ENCODE assay signal across 20 cellular contexts in the genomic region with DNA sequence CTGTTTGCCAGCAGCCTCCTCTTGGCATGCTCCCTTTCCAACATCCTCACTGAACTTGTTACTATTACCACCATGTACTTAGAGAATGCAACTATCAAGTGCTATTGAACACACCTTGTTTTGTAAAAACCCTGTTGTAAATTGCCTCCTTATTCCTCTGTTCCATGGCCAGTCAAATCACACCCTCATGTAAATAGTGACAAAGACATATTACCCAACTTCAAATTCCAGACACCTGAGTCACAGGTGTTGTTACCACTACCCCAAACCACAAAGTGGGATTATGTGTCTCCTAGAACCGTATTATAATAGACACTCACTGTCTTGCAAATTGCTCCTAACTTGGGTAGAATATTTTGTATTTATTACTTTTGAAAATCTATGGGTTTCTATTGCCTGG.
DNase-seq lines count a peak whose midpoint lies in the region; ATAC-seq and TF ChIP-seq lines count a peak whose summit lies in the region.
"Had no signal": no experiment of that assay in that cellular context is flagged by ENCODE, and none has a peak within 500 bp of the region (broad histone marks: within the 10 kb centered on the region; RNA-seq: fewer than 3 reads in every experiment).

No MANE protein-coding gene starts in this region.

- H3K9me3 Mint-ChIP-seq in nephron progenitor cell: peaks cover 34% of the 10 kb centered on the region

- peak; percentile 92 for DNase-seq in Daoy (ENCODE audit: low read depth)
- DNase-seq in RKO (ENCODE audit: low spot score): peak; percentile 48
- peak; percentile 37 for DNase-seq in fibroblast of mammary gland (ENCODE audit: low read depth)
- no peak for DNase-seq in nephron progenitor cell
- DNase-seq: activated CD4-positive, alpha-beta memory T cell treated with anti-CD3 and anti-CD28 coated beads, Interleukin-2, amount 10 ng/mL, durations not matched to agents 7 days and 5 days; activated CD4-positive, CD25-positive, alpha-beta regulatory T cell; CD4-positive, alpha-beta memory T cell; DND-41; effector memory CD8-positive, alpha-beta T cell; Kasumi-1; kidney; NCI-H1417; NCI-H774; psoas muscle; stimulated activated CD4-positive, alpha-beta T cell treated with anti-CD3 and anti-CD28 coated beads, Interleukin-12 subunit alpha, Interleukin-12 subunit beta, amount 100 ng/mL, for 4 hours had no signal

- no peak for TF ChIP-seq CTCF in fibroblast of mammary gland (conservative IDR thresholded peaks at IDR 0.05; ENCODE audit: control insufficient read depth, insufficient read depth, low read depth, low read length)
- TF ChIP-seq CTCF in nephron progenitor cell (IDR thresholded peaks at IDR 0.05): no peak

- H3K4me3 Mint-ChIP-seq in nephron progenitor cell: no peak overlapping the region
- H3K4me3 Mint-ChIP-seq: activated CD4-positive, alpha-beta memory T cell treated with anti-CD3 and anti-CD28 coated beads, Interleukin-2, amount 10 ng/mL, durations not matched to agents 7 days and 5 days; CD4-positive, alpha-beta memory T cell; effector memory CD8-positive, alpha-beta T cell; mesothelial cell of epicardium; nephron had no signal

- peak overlapping the region; percentile 44 for H3K27ac Mint-ChIP-seq in nephron progenitor cell
- H3K27ac Mint-ChIP-seq: activated CD4-positive, alpha-beta memory T cell treated with anti-CD3 and anti-CD28 coated beads, Interleukin-2, amount 10 ng/mL, durations not matched to agents 7 days and 5 days; CD4-positive, alpha-beta memory T cell; effector memory CD8-positive, alpha-beta T cell; mesothelial cell of epicardium; nephron had no signal

- H3K4me3 ChIP-seq in fibroblast of mammary gland (ENCODE audit: control insufficient read depth, low read depth, low read length): no peak overlapping the region
- H3K4me3 ChIP-seq: psoas muscle had no signal

- H3K27me3 Mint-ChIP-seq in nephron progenitor cell (ENCODE audit: low read depth, poor library complexity): peaks cover 3% of the 10 kb centered on the region
- H3K27me3 Mint-ChIP-seq: activated CD4-positive, alpha-beta memory T cell treated with anti-CD3 and anti-CD28 coated beads, Interleukin-2, amount 10 ng/mL, durations not matched to agents 7 days and 5 days had no signal

- peaks cover 21% of the 10 kb centered on the region for H3K36me3 Mint-ChIP-seq in nephron progenitor cell (ENCODE audit: low read depth)

- no peaks in the 10 kb centered on the region for H3K4me1 Mint-ChIP-seq in nephron progenitor cell
- H3K4me1 Mint-ChIP-seq: activated CD4-positive, alpha-beta memory T cell treated with anti-CD3 and anti-CD28 coated beads, Interleukin-2, amount 10 ng/mL, durations not matched to agents 7 days and 5 days; nephron had no signal

- ATAC-seq in HG02840 (IDR thresholded peaks at IDR 0.05; ENCODE audit: low FRiP score, unreplicated experiment) (no peak), HG02571 (IDR thresholded peaks at IDR 0.05; ENCODE audit: unreplicated experiment) (no peak), GM21367 (IDR thresholded peaks at IDR 0.05; ENCODE audit: unreplicated experiment) (no peak)
- ATAC-seq: effector memory CD8-positive, alpha-beta T cell; psoas muscle had no signal
